ENCODE assay signal across 19 cellular contexts in the genomic region with DNA sequence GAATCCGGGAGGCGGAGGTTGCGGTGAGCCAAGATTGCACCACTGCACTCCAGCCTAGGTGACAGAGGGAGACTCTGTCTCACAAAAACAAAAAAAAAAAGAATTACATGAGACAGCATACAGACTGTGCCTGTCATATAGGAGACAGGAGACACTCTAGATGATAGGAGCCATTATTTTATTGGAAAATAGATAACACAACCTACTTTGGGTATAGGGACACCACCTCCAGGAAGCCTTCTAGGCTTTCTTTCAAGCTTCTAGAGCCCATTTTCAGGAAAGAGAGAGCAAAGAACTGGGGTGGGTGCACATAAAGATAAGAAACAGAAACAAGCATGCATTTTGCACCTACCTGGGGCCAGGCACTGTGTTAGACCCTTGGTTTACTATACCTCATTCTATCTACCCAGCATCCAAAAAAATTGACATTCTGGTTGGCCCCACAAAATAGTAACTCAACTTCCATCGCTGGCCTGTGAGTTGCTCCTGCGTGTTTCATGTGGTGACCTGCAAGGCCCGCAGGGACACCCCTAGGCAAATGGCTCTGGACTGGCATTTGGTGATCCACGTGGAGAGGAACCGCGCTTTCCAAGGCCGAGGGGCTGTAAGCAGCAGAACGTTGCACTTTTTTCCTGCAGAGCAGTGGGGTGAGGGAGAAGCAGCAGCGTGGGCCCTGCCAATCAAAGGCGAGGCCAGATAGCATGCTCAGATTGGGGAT.
"Had no signal": no experiment of that assay in that cellular context is flagged by ENCODE, and none has a peak within 500 bp of the region (broad histone marks: within the 10 kb centered on the region; RNA-seq: fewer than 3 reads in every experiment).

No MANE protein-coding gene starts in this region.

- H3K4me3 ChIP-seq: heart left ventricle, mucosa of descending colon, psoas muscle, spleen, thoracic aorta, transverse colon had no signal

- H3K36me3 Mint-ChIP-seq: naive thymus-derived CD8-positive, alpha-beta T cell; stimulated activated naive B cell treated with anti-CD40 and anti-IgM and Interleukin-4, amounts not matched to agents 10 μg/mL and 1 μg/mL and 100 μg/mL, for 72 hours had no signal

- H3K9me3 Mint-ChIP-seq: naive thymus-derived CD8-positive, alpha-beta T cell; stimulated activated naive CD8-positive, alpha-beta T cell treated with anti-CD3 and anti-CD28 coated beads, Interleukin-15, amount 100 ng/mL, for 72 hours had no signal

- H3K4me1 ChIP-seq: heart left ventricle, psoas muscle, spleen, transverse colon had no signal

- H3K27ac ChIP-seq: heart left ventricle, psoas muscle, spleen, thoracic aorta, transverse colon had no signal

- H3K9me3 ChIP-seq: heart left ventricle, mucosa of descending colon, psoas muscle, spleen, thoracic aorta, transverse colon had no signal

- H3K4me3 Mint-ChIP-seq: naive thymus-derived CD8-positive, alpha-beta T cell; stimulated activated naive B cell treated with anti-CD40 and anti-IgM and Interleukin-4, amounts not matched to agents 10 μg/mL and 1 μg/mL and 100 μg/mL, for 72 hours; stimulated activated naive CD8-positive, alpha-beta T cell treated with anti-CD3 and anti-CD28 coated beads, Interleukin-15, amount 100 ng/mL, for 72 hours had no signal

- H3K27ac Mint-ChIP-seq: stimulated activated naive B cell treated with anti-CD40 and anti-IgM and Interleukin-4, amounts not matched to agents 10 μg/mL and 1 μg/mL and 100 μg/mL, for 72 hours had no signal

- H3K4me1 Mint-ChIP-seq: naive thymus-derived CD8-positive, alpha-beta T cell; stimulated activated naive B cell treated with anti-CD40 and anti-IgM and Interleukin-4, amounts not matched to agents 10 μg/mL and 1 μg/mL and 100 μg/mL, for 72 hours; stimulated activated naive CD8-positive, alpha-beta T cell treated with anti-CD3 and anti-CD28 coated beads, Interleukin-15, amount 100 ng/mL, for 72 hours had no signal

- ATAC-seq: heart left ventricle; mucosa of descending colon; naive thymus-derived CD8-positive, alpha-beta T cell; psoas muscle; sciatic nerve; stimulated activated naive B cell treated with anti-CD40 and anti-IgM and Interleukin-4, amounts not matched to agents 10 μg/mL and 1 μg/mL and 100 μg/mL, for 72 hours; stimulated activated naive CD8-positive, alpha-beta T cell treated with anti-CD3 and anti-CD28 coated beads, Interleukin-15, amount 100 ng/mL, for 72 hours had no signal

- H3K27me3 Mint-ChIP-seq: stimulated activated naive CD8-positive, alpha-beta T cell treated with anti-CD3 and anti-CD28 coated beads, Interleukin-15, amount 100 ng/mL, for 72 hours had no signal

- DNase-seq: cortex of kidney; effector CD8-positive, alpha-beta T cell; foreskin melanocyte; heart left ventricle; hippocampal formation; kidney glomerular epithelial cell; mucosa of descending colon; naive thymus-derived CD8-positive, alpha-beta T cell; psoas muscle; spleen; stimulated activated CD4-positive, alpha-beta T cell treated with anti-CD3 and anti-CD28 coated beads, Interleukin-15, amount 100 ng/mL, for 24 hours; stimulated activated CD4-positive, alpha-beta T cell treated with anti-CD3 and anti-CD28 coated beads, Interleukin-1b, Interleukin-23, amount 100 ng/mL, for 48 hours; stimulated activated CD4-positive, alpha-beta T cell treated with anti-CD3 and anti-CD28 coated beads, Interleukin-4, amount 100 ng/mL, for 4 hours; stimulated activated naive B cell treated with anti-CD40 and anti-IgM and Interleukin-4, amounts not matched to agents 10 μg/mL and 1 μg/mL and 100 μg/mL, for 72 hours; stimulated activated naive CD8-positive, alpha-beta T cell treated with anti-CD3 and anti-CD28 coated beads, Interleukin-15, amount 100 ng/mL, for 72 hours; transverse colon had no signal

- H3K27me3 ChIP-seq: dorsolateral prefrontal cortex, heart left ventricle, transverse colon had no signal

- H3K36me3 ChIP-seq: heart left ventricle, spleen, thoracic aorta, transverse colon had no signal
